In the genomic region with DNA sequence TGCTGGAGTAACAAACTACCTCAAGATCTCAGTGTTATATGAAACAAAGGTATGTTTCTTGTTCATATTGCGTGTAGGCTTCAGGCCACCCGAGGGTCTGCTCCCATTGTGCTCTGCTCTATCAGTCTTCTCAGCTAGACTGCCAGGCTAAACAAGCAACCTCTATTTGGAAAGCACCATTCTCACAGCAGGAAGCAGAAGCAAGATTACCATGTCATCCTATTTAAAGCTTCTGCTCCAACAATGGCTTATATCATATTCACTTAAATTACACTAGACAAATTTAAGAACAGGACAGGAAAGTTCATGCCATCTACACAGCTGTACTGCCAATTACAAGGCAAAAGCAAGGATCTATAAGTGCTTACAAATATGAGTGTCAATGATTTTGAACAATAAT, we compare ENCODE assay signal across 21 cellular contexts.
"Had no signal": no experiment of that assay in that cellular context is flagged by ENCODE, and none has a peak within 500 bp of the region (broad histone marks: within the 10 kb centered on the region; RNA-seq: fewer than 3 reads in every experiment).

No MANE protein-coding gene starts in this region.

- H3K4me3 ChIP-seq: breast epithelium, esophagus muscularis mucosa, left lung, lower lobe of right lung, skin epidermis, testis, transverse colon had no signal

- H3K4me1 ChIP-seq: breast epithelium, left lung, lower lobe of right lung, testis, transverse colon had no signal

- H3K27me3 ChIP-seq: breast epithelium, esophagus muscularis mucosa, left lung, neutrophil, testis, transverse colon had no signal

- ATAC-seq: activated CD4-positive, alpha-beta T cell treated with anti-CD3 and anti-CD28 coated beads for 36 hours; activated naive CD4-positive, alpha-beta T cell treated with anti-CD3 and anti-CD28 coated beads, Interleukin-2, amount 50 U/mL, for 72 hours; activated T-cell treated with anti-CD3 and anti-CD28 coated beads, Interleukin-2, amount 50 U/mL, for 72 hours; left lung; lower lobe of right lung; natural killer cell treated with Interleukin-12 subunit alpha and Interleukin-12 subunit beta and Interleukin-15 and Interleukin-18, amount 100 ng/mL, for 72 hours; sciatic nerve; stimulated activated naive CD8-positive, alpha-beta T cell treated with anti-CD3 and anti-CD28 coated beads, Interleukin-15, Interleukin-2, amounts not matched to agents 100 U/mL and 50 U/mL, for 24 hours had no signal

- DNase-seq: activated CD4-positive, alpha-beta T cell treated with anti-CD3 and anti-CD28 coated beads for 36 hours; activated CD4-positive, CD25-positive, alpha-beta regulatory T cell; activated naive CD4-positive, alpha-beta T cell; activated T-cell treated with anti-CD3 and anti-CD28 coated beads for 4 hours; activated T-cell treated with anti-CD3 and anti-CD28 coated beads, Interleukin-2, amount 50 U/mL, for 72 hours; central memory CD4-positive, alpha-beta T cell; left lung; lower lobe of right lung; mesenchymal stem cell; stimulated activated CD4-positive, alpha-beta T cell treated with anti-CD3 and anti-CD28 coated beads, Interleukin-12 subunit alpha, Interleukin-12 subunit beta, amount 100 ng/mL, for 4 hours; stimulated activated CD4-positive, alpha-beta T cell treated with anti-CD3 and anti-CD28 coated beads, Interleukin-4, amount 100 ng/mL, for 1 hour; stimulated activated naive CD8-positive, alpha-beta T cell treated with anti-CD3 and anti-CD28 coated beads, Interleukin-15, Interleukin-2, amounts not matched to agents 100 U/mL and 50 U/mL, for 24 hours; testis; transverse colon had no signal

- H3K36me3 ChIP-seq: breast epithelium, esophagus muscularis mucosa, left lung, lower lobe of right lung, neutrophil, transverse colon had no signal

- H3K27ac ChIP-seq: breast epithelium, esophagus muscularis mucosa, left lung, lower lobe of right lung, neutrophil, skin epidermis, testis, transverse colon had no signal
